17 cellular contexts compared by ENCODE assay signal in the genomic region with DNA sequence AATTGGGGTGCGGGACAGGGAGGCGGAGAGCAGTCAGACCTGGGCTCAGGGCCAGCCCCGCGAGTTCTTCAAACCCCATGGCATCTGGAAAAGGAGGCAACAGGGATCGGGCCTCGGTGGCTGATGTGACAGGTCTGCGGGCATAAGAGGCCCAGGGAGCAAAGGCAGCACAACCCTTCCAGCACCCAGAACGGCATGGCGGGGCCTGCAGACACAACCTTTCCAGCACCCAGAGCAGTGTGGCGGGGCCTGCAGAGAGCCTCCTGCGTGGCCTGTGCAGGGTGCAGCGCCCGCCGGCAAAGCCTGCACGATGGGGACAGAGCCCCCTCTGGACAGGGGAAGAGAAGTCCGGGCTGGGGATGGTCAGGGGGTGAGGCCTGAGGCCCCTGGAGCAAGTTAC.
"Had no signal": no experiment of that assay in that cellular context is flagged by ENCODE, and none has a peak within 500 bp of the region (broad histone marks: within the 10 kb centered on the region; RNA-seq: fewer than 3 reads in every experiment).

No MANE protein-coding gene starts in this region.

- H3K27me3 ChIP-seq: adrenal gland, ascending aorta, brain microvascular endothelial cell, heart right ventricle, ovary, upper lobe of left lung had no signal

- ATAC-seq: activated naive CD4-positive, alpha-beta T cell treated with anti-CD3 and anti-CD28 coated beads, Interleukin-2, amount 50 U/mL, for 72 hours; activated T-helper 17 cell treated with anti-CD3 and anti-CD28 coated beads, Interleukin-2, amount 50 U/mL, for 72 hours; heart right ventricle; left cardiac atrium; stimulated activated naive CD8-positive, alpha-beta T cell treated with anti-CD3 and anti-CD28 coated beads, Interleukin-15, Interleukin-2, amounts not matched to agents 100 U/mL and 50 U/mL, for 24 hours had no signal

- H3K4me3 ChIP-seq: adrenal gland, ascending aorta, heart right ventricle, ovary, prostate gland, upper lobe of left lung had no signal

- H3K27ac ChIP-seq: adrenal gland, ascending aorta, brain microvascular endothelial cell, heart right ventricle, ovary, prostate gland, upper lobe of left lung had no signal

- H3K9me3 ChIP-seq: adrenal gland, ascending aorta, heart right ventricle, ovary, prostate gland, upper lobe of left lung had no signal

- H3K36me3 ChIP-seq: adrenal gland, ascending aorta, brain microvascular endothelial cell, ovary, prostate gland had no signal

- DNase-seq: activated T-cell treated with anti-CD3 and anti-CD28 coated beads, Interleukin-2, amount 50 U/mL, for 1 hour; adrenal gland; brain microvascular endothelial cell; caudate nucleus; effector CD4-positive, alpha-beta T cell; heart right ventricle; islet precursor cell; left cardiac atrium; midbrain; ovary; stimulated activated CD4-positive, alpha-beta T cell treated with anti-CD3 and anti-CD28 coated beads, Interleukin-4, amount 100 ng/mL, for 24 hours; stimulated activated naive CD8-positive, alpha-beta T cell treated with anti-CD3 and anti-CD28 coated beads, Interleukin-15, Interleukin-2, amounts not matched to agents 100 U/mL and 50 U/mL, for 24 hours had no signal

- H3K4me1 ChIP-seq: adrenal gland, ascending aorta, heart right ventricle, prostate gland, upper lobe of left lung had no signal
